17 cellular contexts compared by ENCODE assay signal in the genomic region with DNA sequence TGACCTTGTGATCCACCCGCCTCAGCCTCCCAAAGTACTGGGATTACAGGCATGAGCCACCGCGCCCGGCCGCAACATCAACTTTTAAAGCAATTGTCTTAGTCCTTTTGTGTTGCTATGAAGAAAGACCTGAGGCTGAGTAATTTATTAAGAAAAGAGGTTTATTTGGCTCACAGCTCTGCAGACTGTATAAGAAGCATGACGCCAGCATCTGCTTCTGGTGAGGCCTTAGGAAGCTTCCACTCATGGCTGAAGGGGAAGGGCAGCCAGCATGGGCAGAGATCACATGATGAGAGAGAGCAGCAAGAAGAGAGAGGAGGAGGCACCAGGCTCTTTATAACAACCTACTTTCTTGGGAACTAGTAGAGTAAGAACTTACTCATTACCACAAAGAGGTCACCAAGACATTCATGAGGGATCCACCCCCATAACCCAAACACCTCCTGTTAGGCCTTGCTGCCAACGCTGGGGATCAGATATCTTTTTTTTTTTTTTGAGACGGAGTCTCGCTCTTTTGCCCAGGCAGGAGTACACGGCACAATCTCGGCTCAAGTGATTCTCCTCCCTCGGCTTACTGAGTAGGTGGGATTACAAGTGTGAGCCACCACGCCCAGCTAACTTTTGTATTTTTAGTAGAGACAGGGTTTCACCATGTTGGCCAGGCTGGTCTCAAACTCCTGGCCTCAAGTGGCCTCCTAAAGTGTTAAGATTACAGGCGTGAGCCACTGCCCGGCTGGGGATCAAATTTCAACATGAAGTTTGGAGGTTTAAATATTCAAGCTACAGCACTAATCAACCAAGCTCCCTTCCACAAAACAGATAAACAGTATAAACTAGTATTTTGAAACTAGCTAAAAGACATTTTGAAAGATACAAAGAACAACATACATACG. TPM values are rescaled to one million over a fixed set of nuclear protein-coding genes. Genes with fewer than 3 reads are reported as not detected.
DNase-seq lines count a peak whose midpoint lies in the region; ATAC-seq and TF ChIP-seq lines count a peak whose summit lies in the region.
"Had no signal": no experiment of that assay in that cellular context is flagged by ENCODE, and none has a peak within 500 bp of the region (broad histone marks: within the 10 kb centered on the region; RNA-seq: fewer than 3 reads in every experiment).

No MANE protein-coding gene starts in this region.

- H3K4me1 Mint-ChIP-seq in HFFc6 (ENCODE audit: low read depth) = peaks cover 29% of the 10 kb centered on the region
- H3K4me1 Mint-ChIP-seq in activated T-helper 2 cell treated with anti-CD3 and anti-CD28 coated beads, Interferon-gamma antibody, Interleukin-2, Interleukin-4, amounts not matched to agents 10 μg/mL and 5 μg/mL and 100 μg/mL, durations not matched to agents 14 hours and 24 hours and 36 hours (ENCODE audit: low read depth) = peaks cover 31% of the 10 kb centered on the region

- no peak overlapping the region for H3K4me3 Mint-ChIP-seq in HFFc6
- H3K4me3 Mint-ChIP-seq in activated T-helper 2 cell treated with anti-CD3 and anti-CD28 coated beads, Interferon-gamma antibody, Interleukin-2, Interleukin-4, amounts not matched to agents 10 μg/mL and 5 μg/mL and 100 μg/mL, durations not matched to agents 14 hours and 24 hours and 36 hours (ENCODE audit: low read depth) = no peak overlapping the region
- H3K4me3 Mint-ChIP-seq: dendritic cell treated with granulocyte-macrophage colony-stimulating factor and Interleukin-4, amounts not matched to agents 40 ng/mL and 50 ng/mL, for 4 days had no signal

- H3K27me3 Mint-ChIP-seq in HFFc6 (ENCODE audit: insufficient read depth) = no peaks in the 10 kb centered on the region; the same call in 1 of the 2 replicates
- no peaks in the 10 kb centered on the region for H3K27me3 Mint-ChIP-seq in activated T-helper 2 cell treated with anti-CD3 and anti-CD28 coated beads, Interferon-gamma antibody, Interleukin-2, Interleukin-4, amounts not matched to agents 10 μg/mL and 5 μg/mL and 100 μg/mL, durations not matched to agents 14 hours and 24 hours and 36 hours (ENCODE audit: low read depth)
- H3K27me3 Mint-ChIP-seq: dendritic cell treated with granulocyte-macrophage colony-stimulating factor and Interleukin-4, amounts not matched to agents 40 ng/mL and 50 ng/mL, for 4 days had no signal

- DNase-seq in NCI-H510A treated with DMSO at 0.1 percent for 48 hours (lab: John Stamatoyannopoulos, UW) (peak; percentile 11), NCI-H510A (lab: John Stamatoyannopoulos, UW) (no peak), HFFc6 (peak; percentile 11), myocyte (ENCODE audit: low read depth) (peak; percentile 27), DMS153 treated with DMSO at 0.1 percent for 48 hours (lab: John Stamatoyannopoulos, UW; ENCODE audit: unreplicated experiment) (no peak), hepatic stellate cell (ENCODE audit: low spot score) (no peak)
- no peak for DNase-seq in activated T-helper 2 cell treated with anti-CD3 and anti-CD28 coated beads, Interferon-gamma antibody, Interleukin-2, Interleukin-4, amounts not matched to agents 10 μg/mL and 5 μg/mL and 100 μg/mL, durations not matched to agents 14 hours and 24 hours and 36 hours (ENCODE audit: low spot score)
- DNase-seq: activated gamma-delta T cell; C1 segment of cervical spinal cord; DMS79 treated with DMSO at 0.1 percent for 48 hours; heart right ventricle; mucosa of descending colon; NK-92 treated with Interleukin-12 subunit alpha and Interleukin-12 subunit beta, amount 100 ng/mL, for 24 hours; nucleus accumbens; upper lobe of right lung had no signal

- peaks cover 5% of the 10 kb centered on the region for H3K36me3 Mint-ChIP-seq in HFFc6 (ENCODE audit: low read depth)
- H3K36me3 Mint-ChIP-seq in activated T-helper 2 cell treated with anti-CD3 and anti-CD28 coated beads, Interferon-gamma antibody, Interleukin-2, Interleukin-4, amounts not matched to agents 10 μg/mL and 5 μg/mL and 100 μg/mL, durations not matched to agents 14 hours and 24 hours and 36 hours (ENCODE audit: low read depth) = peaks cover 4% of the 10 kb centered on the region

- H3K27ac Mint-ChIP-seq in HFFc6 = peak overlapping the region; percentile 18; the same call in 1 of the 2 replicates
- peak overlapping the region; percentile 56 for H3K27ac Mint-ChIP-seq in activated T-helper 2 cell treated with anti-CD3 and anti-CD28 coated beads, Interferon-gamma antibody, Interleukin-2, Interleukin-4, amounts not matched to agents 10 μg/mL and 5 μg/mL and 100 μg/mL, durations not matched to agents 14 hours and 24 hours and 36 hours
- H3K27ac Mint-ChIP-seq: dendritic cell treated with granulocyte-macrophage colony-stimulating factor and Interleukin-4, amounts not matched to agents 40 ng/mL and 50 ng/mL, for 4 days had no signal

- no peak for TF ChIP-seq CTCF in HFFc6 (IDR thresholded peaks at IDR 0.05)

- peaks cover 7% of the 10 kb centered on the region; the same call in 1 of the 2 replicates for H3K9me3 Mint-ChIP-seq in HFFc6
- peaks cover 10% of the 10 kb centered on the region for H3K9me3 Mint-ChIP-seq in activated T-helper 2 cell treated with anti-CD3 and anti-CD28 coated beads, Interferon-gamma antibody, Interleukin-2, Interleukin-4, amounts not matched to agents 10 μg/mL and 5 μg/mL and 100 μg/mL, durations not matched to agents 14 hours and 24 hours and 36 hours

- intact Hi-C loops in activated T-helper 2 cell treated with anti-CD3 and anti-CD28 coated beads, Interferon-gamma antibody, Interleukin-2, Interleukin-4, amounts not matched to agents 10 μg/mL and 5 μg/mL and 100 μg/mL, durations not matched to agents 14 hours and 24 hours and 36 hours (cut with micrococcal nuclease) = loop anchor here (2.0 kb wide), 1 partner anchor 22 kb away; a partner anchor contains a TSS

- ATAC-seq in GM19455 (IDR thresholded peaks at IDR 0.05; ENCODE audit: unreplicated experiment) = no peak
- ATAC-seq: heart right ventricle, mucosa of descending colon, upper lobe of right lung had no signal

RNA-seq across cellular contexts. Expression of a gene that starts 21.4 kb away (rescaled TPM):
- 10 to 100 TPM; 11.5 to 17.4 (median 14.0) TPM for total RNA-seq in HFFc6 (2021; fragmentation: NEBNext Ultra II Directional; extraction: Animal tissue kit (Norgen Biotek cat#: 25700))
- 12.9 and 13.5 TPM in 2 replicates for total RNA-seq in activated T-helper 2 cell treated with anti-CD3 and anti-CD28 coated beads, Interferon-gamma antibody, Interleukin-2, Interleukin-4, amounts not matched to agents 10 μg/mL and 5 μg/mL and 100 μg/mL, durations not matched to agents 14 hours and 24 hours and 36 hours
- 17.0 and 22.1 TPM in 2 replicates for total RNA-seq in myocyte
- 30.1 TPM for polyA plus RNA-seq in myocyte (2012)

RNA-seq across cellular contexts. Expression of a gene that starts 31.8 kb away (rescaled TPM):
- 10 to 100 TPM; 14.6 to 17.5 (median 15.4) TPM for total RNA-seq in HFFc6 (2021; fragmentation: NEBNext Ultra II Directional; extraction: Animal tissue kit (Norgen Biotek cat#: 25700))
- total RNA-seq in activated T-helper 2 cell treated with anti-CD3 and anti-CD28 coated beads, Interferon-gamma antibody, Interleukin-2, Interleukin-4, amounts not matched to agents 10 μg/mL and 5 μg/mL and 100 μg/mL, durations not matched to agents 14 hours and 24 hours and 36 hours = 20.1 and 24.0 TPM in 2 replicates
- total RNA-seq in myocyte = 30.6 and 33.6 TPM in 2 replicates
- 14.3 TPM for polyA plus RNA-seq in myocyte (2012)

Comparison
In these comparisons a context has a peak if more than half of its experiments do, and no peak if none do; other contexts are left out.
1. DNase-seq: peak in NCI-H510A treated with DMSO at 0.1 percent for 48 hours (single experiment), HFFc6 (single experiment) and myocyte (single experiment); none in NCI-H510A (single experiment), activated T-helper 2 cell treated with anti-CD3 and anti-CD28 coated beads, Interferon-gamma antibody, Interleukin-2, Interleukin-4, amounts not matched to agents 10 μg/mL and 5 μg/mL and 100 μg/mL, durations not matched to agents 14 hours and 24 hours and 36 hours (single experiment), DMS153 treated with DMSO at 0.1 percent for 48 hours (single experiment) and hepatic stellate cell (single experiment).